23 cellular contexts compared by ENCODE assay signal in the genomic region with DNA sequence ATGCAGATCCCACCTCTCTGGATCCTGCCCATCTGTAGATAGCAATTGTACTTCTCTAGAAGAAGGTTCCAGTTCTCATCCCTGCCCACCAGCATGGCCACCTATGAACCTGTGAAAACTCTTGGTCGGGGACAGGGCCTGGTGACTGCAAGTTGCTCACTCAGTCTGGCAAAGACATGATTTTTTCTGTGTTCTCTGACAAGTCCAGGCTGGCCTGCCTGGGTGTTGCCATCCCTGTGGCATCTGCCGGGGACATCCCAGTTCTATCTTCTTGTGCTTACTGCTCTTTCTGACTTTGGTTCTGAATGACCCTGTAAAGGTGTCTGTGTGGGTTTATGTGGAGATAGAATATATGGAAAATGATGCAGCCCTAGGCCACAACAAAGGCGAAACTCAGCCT.
"Had no signal": no experiment of that assay in that cellular context is flagged by ENCODE, and none has a peak within 500 bp of the region (broad histone marks: within the 10 kb centered on the region; RNA-seq: fewer than 3 reads in every experiment).

No MANE protein-coding gene starts in this region.

- H3K27ac ChIP-seq: dorsolateral prefrontal cortex, gastrocnemius medialis, prostate gland, sigmoid colon, spleen, testis, tibial artery had no signal

- H3K4me1 Mint-ChIP-seq: naive thymus-derived CD4-positive, alpha-beta T cell; stimulated activated memory B cell treated with anti-CD40 and anti-IgM and Interleukin-4, amounts not matched to agents 10 μg/mL and 1 μg/mL and 100 μg/mL, for 72 hours had no signal

- H3K27ac Mint-ChIP-seq: naive thymus-derived CD4-positive, alpha-beta T cell; nephron; stimulated activated memory B cell treated with anti-CD40 and anti-IgM and Interleukin-4, amounts not matched to agents 10 μg/mL and 1 μg/mL and 100 μg/mL, for 72 hours; type B pancreatic cell had no signal

- ATAC-seq: gastrocnemius medialis; naive thymus-derived CD4-positive, alpha-beta T cell; right cardiac atrium; stimulated activated memory B cell treated with anti-CD40 and anti-IgM and Interleukin-4, amounts not matched to agents 10 μg/mL and 1 μg/mL and 100 μg/mL, for 72 hours; stimulated activated naive CD8-positive, alpha-beta T cell treated with anti-CD3 and anti-CD28 coated beads, Interleukin-15, Interleukin-2, amounts not matched to agents 100 U/mL and 50 U/mL, for 24 hours had no signal

- H3K4me3 ChIP-seq: dorsolateral prefrontal cortex, gastrocnemius medialis, lung, prostate gland, sigmoid colon, spleen, testis, tibial artery had no signal

- H3K4me1 ChIP-seq: prostate gland, sigmoid colon, spleen had no signal

- H3K9me3 Mint-ChIP-seq: nephron; stimulated activated memory B cell treated with anti-CD40 and anti-IgM and Interleukin-4, amounts not matched to agents 10 μg/mL and 1 μg/mL and 100 μg/mL, for 72 hours had no signal

- H3K27me3 Mint-ChIP-seq: stimulated activated memory B cell treated with anti-CD40 and anti-IgM and Interleukin-4, amounts not matched to agents 10 μg/mL and 1 μg/mL and 100 μg/mL, for 72 hours had no signal

- H3K9me3 ChIP-seq: gastrocnemius medialis, prostate gland, sigmoid colon, spleen, testis, tibial artery had no signal

- H3K27me3 ChIP-seq: gastrocnemius medialis, sigmoid colon, spleen, testis, tibial artery had no signal

- H3K4me3 Mint-ChIP-seq: naive thymus-derived CD4-positive, alpha-beta T cell; nephron; stimulated activated memory B cell treated with anti-CD40 and anti-IgM and Interleukin-4, amounts not matched to agents 10 μg/mL and 1 μg/mL and 100 μg/mL, for 72 hours; type B pancreatic cell had no signal

- DNase-seq: cerebellar nuclear complex; dorsolateral prefrontal cortex; effector CD8-positive, alpha-beta T cell; erythroblast; gastrocnemius medialis; head of caudate nucleus; mesendoderm; midbrain; naive thymus-derived CD4-positive, alpha-beta T cell; nucleus accumbens; right cardiac atrium; sigmoid colon; spleen; stimulated activated CD4-positive, alpha-beta T cell treated with anti-CD3 and anti-CD28 coated beads, Interleukin-4, amount 100 ng/mL, for 4 hours; stimulated activated naive CD8-positive, alpha-beta T cell treated with anti-CD3 and anti-CD28 coated beads, Interleukin-15, Interleukin-2, amounts not matched to agents 100 U/mL and 50 U/mL, for 24 hours; substantia nigra; testis; tibial artery had no signal

- H3K36me3 ChIP-seq: gastrocnemius medialis, prostate gland, sigmoid colon, spleen, tibial artery had no signal

- H3K36me3 Mint-ChIP-seq: stimulated activated memory B cell treated with anti-CD40 and anti-IgM and Interleukin-4, amounts not matched to agents 10 μg/mL and 1 μg/mL and 100 μg/mL, for 72 hours; type B pancreatic cell had no signal
